Comparison of ENCODE assay signal across 20 cellular contexts in genomic region chr3:43445820-43446219, GRCh38.
DNase-seq lines count a peak whose midpoint lies in the region; ATAC-seq, FAIRE-seq and TF ChIP-seq lines count a peak whose summit lies in the region.
"Had no signal": no experiment of that assay in that cellular context is flagged by ENCODE, and none has a peak within 500 bp of the region (broad histone marks: within the 10 kb centered on the region; RNA-seq: fewer than 3 reads in every experiment).

No MANE protein-coding gene starts in this region.

- no peak overlapping the region for H3K4me3 Mint-ChIP-seq in T-helper 17 cell
- H3K4me3 Mint-ChIP-seq in neural progenitor cell, result no peak overlapping the region
- no peak overlapping the region for H3K4me3 Mint-ChIP-seq in stimulated activated naive CD8-positive, alpha-beta T cell treated with anti-CD3 and anti-CD28 coated beads, Interleukin-15, amount 100 ng/mL, for 72 hours
- H3K4me3 Mint-ChIP-seq: CD14-positive monocyte; CD8-positive, alpha-beta T cell had no signal

- ATAC-seq in T-helper 17 cell, result no peak
- ATAC-seq in stimulated activated naive CD8-positive, alpha-beta T cell treated with anti-CD3 and anti-CD28 coated beads, Interleukin-15, amount 100 ng/mL, for 72 hours, result no peak
- ATAC-seq: CD8-positive, alpha-beta T cell; GM12878 had no signal

- no peak for FAIRE-seq in D721Med (lab: Jason Lieb, UNC)
- FAIRE-seq: GM12878, GM19239 had no signal

- H3K9ac ChIP-seq in neural progenitor cell, result no peak overlapping the region
- H3K9ac ChIP-seq: BLaER1 had no signal

- H3K27ac Mint-ChIP-seq in T-helper 17 cell, result peak overlapping the region; percentile 9
- H3K27ac Mint-ChIP-seq in neural progenitor cell, result no peak overlapping the region
- no peak overlapping the region for H3K27ac Mint-ChIP-seq in stimulated activated naive CD8-positive, alpha-beta T cell treated with anti-CD3 and anti-CD28 coated beads, Interleukin-15, amount 100 ng/mL, for 72 hours
- H3K27ac Mint-ChIP-seq: CD8-positive, alpha-beta T cell had no signal

- H3K27me3 ChIP-seq in cardiac muscle cell (no peaks in the 10 kb centered on the region), right atrium auricular region (no peaks in the 10 kb centered on the region), neural progenitor cell (no peaks in the 10 kb centered on the region)
- H3K27me3 ChIP-seq: BLaER1 had no signal

- H3K27ac ChIP-seq in cardiac muscle cell (peak overlapping the region; percentile 18), right atrium auricular region (no peak overlapping the region), neural progenitor cell (no peak overlapping the region)
- H3K27ac ChIP-seq: BLaER1, HL-60 had no signal

- H2AFZ ChIP-seq in neural progenitor cell (replicated peaks), result no peak overlapping the region

- no peaks in the 10 kb centered on the region for H3K79me2 ChIP-seq in neural progenitor cell (ENCODE audit: low read depth)

- no peak for TF ChIP-seq CTCF in cardiac muscle cell (IDR thresholded peaks at IDR 0.05; ENCODE audit: low read depth, low read length)
- no peak for TF ChIP-seq CTCF in right atrium auricular region (IDR thresholded peaks at IDR 0.05)
- no peak for TF ChIP-seq CTCF in neural progenitor cell (IDR thresholded peaks at IDR 0.05)
- TF ChIP-seq CTCF in D721Med (IDR thresholded peaks at IDR 0.05; ENCODE audit: insufficient read depth, missing control alignments), result no peak

- DNase-seq in cardiac muscle cell (ENCODE audit: low read depth in 1 of 2, low spot score in 1 of 2) (peak in 1 of 2 donors; percentile 20), right atrium auricular region (ENCODE audit: low spot score) (no peak), T-helper 17 cell (no peak), neural progenitor cell (ENCODE audit: low spot score) (peak; percentile 17), D721Med (ENCODE audit: insufficient read length, low spot score) (no peak), nucleus accumbens (lab: John Stamatoyannopoulos, UW) (no peak)
- DNase-seq in stimulated activated naive CD8-positive, alpha-beta T cell treated with anti-CD3 and anti-CD28 coated beads, Interleukin-15, amount 100 ng/mL, for 72 hours, result no peak
- DNase-seq: 8988T; Calu3; CD8-positive, alpha-beta T cell; DMS 273 treated with DMSO at 0.1 percent for 48 hours; DMS53; DND-41; EL had no signal

- H3K36me3 ChIP-seq in cardiac muscle cell (no peaks in the 10 kb centered on the region), right atrium auricular region (no peaks in the 10 kb centered on the region), neural progenitor cell (no peaks in the 10 kb centered on the region)
- H3K36me3 ChIP-seq: BLaER1, HAP-1 had no signal

- H3K27me3 Mint-ChIP-seq in T-helper 17 cell (no peaks in the 10 kb centered on the region), neural progenitor cell (ENCODE audit: insufficient read depth, low read depth) (peaks cover 4% of the 10 kb centered on the region)
- no peaks in the 10 kb centered on the region for H3K27me3 Mint-ChIP-seq in stimulated activated naive CD8-positive, alpha-beta T cell treated with anti-CD3 and anti-CD28 coated beads, Interleukin-15, amount 100 ng/mL, for 72 hours

- H3K36me3 Mint-ChIP-seq in T-helper 17 cell (ENCODE audit: low read depth), result no peaks in the 10 kb centered on the region
- H3K36me3 Mint-ChIP-seq in neural progenitor cell, result no peaks in the 10 kb centered on the region
- H3K36me3 Mint-ChIP-seq: CD8-positive, alpha-beta T cell had no signal

- no peaks in the 10 kb centered on the region for H3F3A ChIP-seq in neural progenitor cell (ENCODE audit: low read depth)

- H3K4me3 ChIP-seq in cardiac muscle cell, result no peak overlapping the region
- no peak overlapping the region for H3K4me3 ChIP-seq in right atrium auricular region
- H3K4me3 ChIP-seq in neural progenitor cell, result no peak overlapping the region
- H3K4me3 ChIP-seq: BLaER1, GM12878, HAP-1 had no signal

- peaks cover 4% of the 10 kb centered on the region for H4K20me1 ChIP-seq in neural progenitor cell (ENCODE audit: low read depth)
- H4K20me1 ChIP-seq: BLaER1 had no signal

- H3K4me1 ChIP-seq in cardiac muscle cell (ENCODE audit: low read depth), result peaks cover 8% of the 10 kb centered on the region
- no peaks in the 10 kb centered on the region for H3K4me1 ChIP-seq in right atrium auricular region
- H3K4me1 ChIP-seq in neural progenitor cell, result peaks cover 3% of the 10 kb centered on the region
- H3K4me1 ChIP-seq: BLaER1 had no signal

- no peak overlapping the region for H3K4me2 ChIP-seq in neural progenitor cell
- H3K4me2 ChIP-seq: BLaER1 had no signal

- H3K4me1 Mint-ChIP-seq in T-helper 17 cell (no peaks in the 10 kb centered on the region), neural progenitor cell (no peaks in the 10 kb centered on the region)
- peaks cover 32% of the 10 kb centered on the region for H3K4me1 Mint-ChIP-seq in stimulated activated naive CD8-positive, alpha-beta T cell treated with anti-CD3 and anti-CD28 coated beads, Interleukin-15, amount 100 ng/mL, for 72 hours

- no peaks in the 10 kb centered on the region for H3K9me3 Mint-ChIP-seq in neural progenitor cell
- H3K9me3 Mint-ChIP-seq in stimulated activated naive CD8-positive, alpha-beta T cell treated with anti-CD3 and anti-CD28 coated beads, Interleukin-15, amount 100 ng/mL, for 72 hours, result peaks cover under 1 to 10% of the 10 kb centered on the region in 2 donors
- H3K9me3 Mint-ChIP-seq: CD14-positive monocyte; CD8-positive, alpha-beta T cell had no signal

- H3K9me3 ChIP-seq in cardiac muscle cell (ENCODE audit: low read depth) (no peaks in the 10 kb centered on the region), right atrium auricular region (no peaks in the 10 kb centered on the region), T-helper 17 cell (ENCODE audit: control insufficient read depth, low read length, poor library complexity, severe bottlenecking) (no peaks in the 10 kb centered on the region), neural progenitor cell (ENCODE audit: low read depth) (no peaks in the 10 kb centered on the region)
- H3K9me3 ChIP-seq: BLaER1, HAP-1 had no signal
